ENCODE assay signal across 20 cellular contexts in genomic region chr10:7161484-7162283, GRCh38.
DNase-seq lines count a peak whose midpoint lies in the region; ATAC-seq and TF ChIP-seq lines count a peak whose summit lies in the region.
"Had no signal": no experiment of that assay in that cellular context is flagged by ENCODE, and none has a peak within 500 bp of the region (broad histone marks: within the 10 kb centered on the region; RNA-seq: fewer than 3 reads in every experiment).

No MANE protein-coding gene starts in this region.

- ATAC-seq in left lung (peak; percentile 79), HG03571 (IDR thresholded peaks at IDR 0.05; ENCODE audit: unreplicated experiment) (no peak)
- no peak for ATAC-seq in activated T-helper 17 cell treated with anti-CD3 and anti-CD28 coated beads, Interleukin-2, amount 50 U/mL, for 72 hours (replicated peaks)
- ATAC-seq: activated CD4-positive, CD25-positive, alpha-beta regulatory T cell treated with anti-CD3 and anti-CD28 coated beads, Interleukin-2, amount 50 U/mL, for 24 hours; natural killer cell treated with Interleukin-12 subunit alpha and Interleukin-12 subunit beta and Interleukin-15 and Interleukin-18, amount 100 ng/mL, for 72 hours had no signal

- no peak overlapping the region for H3K27ac Mint-ChIP-seq in activated T-helper 17 cell treated with anti-CD3 and anti-CD28 coated beads, Interleukin-2, amount 50 U/mL, for 72 hours
- H3K27ac Mint-ChIP-seq: activated naive CD8-positive, alpha-beta T cell treated with anti-CD3 and anti-CD28 coated beads for 36 hours; progenitor cell of endocrine pancreas had no signal

- H3K27ac ChIP-seq in fibroblast of lung (ENCODE audit: insufficient read depth, low read length) = no peak overlapping the region
- H3K27ac ChIP-seq in left lung = no peak overlapping the region
- H3K27ac ChIP-seq: vagina had no signal

- H3K4me2 ChIP-seq in fibroblast of lung (ENCODE audit: extremely low read depth, insufficient read depth, low read length) = peak overlapping the region; percentile 32

- H3K79me2 ChIP-seq in fibroblast of lung (ENCODE audit: control insufficient read depth, insufficient read depth, low read length) = no peaks in the 10 kb centered on the region

- H3K9ac ChIP-seq in fibroblast of lung (ENCODE audit: insufficient read depth, low read length) = no peak overlapping the region

- TF ChIP-seq CTCF in fibroblast of lung (conservative IDR thresholded peaks at IDR 0.05 in 1 of 2, IDR thresholded peaks at IDR 0.05 in 1 of 2; ENCODE audit: low read depth in 1 of 2, low read length in 2 of 2) = no peak
- TF ChIP-seq CTCF in left lung (IDR thresholded peaks at IDR 0.05) = no peak

- H3K9me3 ChIP-seq in fibroblast of lung (ENCODE audit: control insufficient read depth, insufficient read depth, low read depth, low read length) = no peaks in the 10 kb centered on the region
- no peaks in the 10 kb centered on the region for H3K9me3 ChIP-seq in left lung
- H3K9me3 ChIP-seq: vagina had no signal

- no peaks in the 10 kb centered on the region for H4K20me1 ChIP-seq in fibroblast of lung (ENCODE audit: control insufficient read depth, extremely low read depth, insufficient read depth, low read length)

- DNase-seq in G401 (ENCODE audit: low spot score) = peak; percentile 14
- DNase-seq in fibroblast of lung (ENCODE audit: low read depth in 2 of 2) = peak; percentile 28 to 49
- peak in 1 of 2 donors; percentile 63 for DNase-seq in left lung
- peak; percentile 14 for DNase-seq in stromal cell of bone marrow (ENCODE audit: low read depth)
- DNase-seq in activated CD4-positive, CD25-positive, alpha-beta regulatory T cell treated with anti-CD3 and anti-CD28 coated beads, Interleukin-2, amount 50 U/mL, for 72 hours = no peak
- DNase-seq in cerebellar nuclear complex (lab: John Stamatoyannopoulos, UW) = no peak
- DNase-seq: ACHN; activated naive CD8-positive, alpha-beta T cell treated with anti-CD3 and anti-CD28 coated beads for 36 hours; DMS 273 treated with DMSO at 0.1 percent for 48 hours; HCEC 1CT; mesendoderm; NCI-H1417 treated with DMSO at 0.1 percent for 48 hours; NCI-H526 treated with DMSO at 0.1 percent for 48 hours; stimulated activated CD4-positive, alpha-beta T cell treated with anti-CD3 and anti-CD28 coated beads, Interleukin-4, amount 100 ng/mL, for 24 hours had no signal

- no peaks in the 10 kb centered on the region for H3K27me3 ChIP-seq in fibroblast of lung (ENCODE audit: control insufficient read depth, insufficient read depth, low read length)
- H3K27me3 ChIP-seq in left lung = no peaks in the 10 kb centered on the region
- H3K27me3 ChIP-seq: vagina had no signal

- H3K36me3 ChIP-seq in fibroblast of lung (ENCODE audit: control insufficient read depth, insufficient read depth, low read length) = no peaks in the 10 kb centered on the region
- H3K36me3 ChIP-seq in left lung = peaks cover 0 to 37% of the 10 kb centered on the region in 2 donors

- H3K4me1 Mint-ChIP-seq in activated T-helper 17 cell treated with anti-CD3 and anti-CD28 coated beads, Interleukin-2, amount 50 U/mL, for 72 hours = peaks cover 14% of the 10 kb centered on the region

- in situ Hi-C loops in G401 (cut with HindIII; ENCODE audit: low sequenced_read_pairs) = no loop called here

- H3K4me1 ChIP-seq in fibroblast of lung (ENCODE audit: control insufficient read depth, extremely low read depth, insufficient read depth, low read length) = no peaks in the 10 kb centered on the region
- peaks cover 0 to 9% of the 10 kb centered on the region in 2 donors for H3K4me1 ChIP-seq in left lung
- H3K4me1 ChIP-seq: vagina had no signal

- H3K4me3 ChIP-seq in fibroblast of lung (replicated peaks in 1 of 4; ENCODE audit: control extremely low read depth in 1 of 4, insufficient read depth in 1 of 4, low read depth in 3 of 4, low read length in 4 of 4) = no peak overlapping the region
- no peak overlapping the region for H3K4me3 ChIP-seq in left lung
- H3K4me3 ChIP-seq: vagina had no signal

- no peaks in the 10 kb centered on the region for H3K9me3 Mint-ChIP-seq in activated T-helper 17 cell treated with anti-CD3 and anti-CD28 coated beads, Interleukin-2, amount 50 U/mL, for 72 hours
- H3K9me3 Mint-ChIP-seq: activated naive CD8-positive, alpha-beta T cell treated with anti-CD3 and anti-CD28 coated beads for 36 hours; natural killer cell treated with Interleukin-12 subunit alpha and Interleukin-12 subunit beta and Interleukin-15 and Interleukin-18, amount 100 ng/mL, for 72 hours had no signal

- peaks cover 73% of the 10 kb centered on the region for H3K36me3 Mint-ChIP-seq in activated T-helper 17 cell treated with anti-CD3 and anti-CD28 coated beads, Interleukin-2, amount 50 U/mL, for 72 hours (ENCODE audit: low read depth)

- intact Hi-C loops in left lung (cut with DNase I) = no loop called here

- no peak overlapping the region for H3K4me3 Mint-ChIP-seq in activated T-helper 17 cell treated with anti-CD3 and anti-CD28 coated beads, Interleukin-2, amount 50 U/mL, for 72 hours
- H3K4me3 Mint-ChIP-seq: activated naive CD8-positive, alpha-beta T cell treated with anti-CD3 and anti-CD28 coated beads for 36 hours; natural killer cell treated with Interleukin-12 subunit alpha and Interleukin-12 subunit beta and Interleukin-15 and Interleukin-18, amount 100 ng/mL, for 72 hours had no signal

- no peak overlapping the region for H2AFZ ChIP-seq in fibroblast of lung (ENCODE audit: low read length)

- no peaks in the 10 kb centered on the region for H3K27me3 Mint-ChIP-seq in activated T-helper 17 cell treated with anti-CD3 and anti-CD28 coated beads, Interleukin-2, amount 50 U/mL, for 72 hours
- H3K27me3 Mint-ChIP-seq: activated naive CD8-positive, alpha-beta T cell treated with anti-CD3 and anti-CD28 coated beads for 36 hours; natural killer cell treated with Interleukin-12 subunit alpha and Interleukin-12 subunit beta and Interleukin-15 and Interleukin-18, amount 100 ng/mL, for 72 hours had no signal

Comparison
In these comparisons a context has a peak if more than half of its experiments do, and no peak if none do; other contexts are left out.
1. DNase-seq: peak in G401 (single experiment), fibroblast of lung (2 of 2) and stromal cell of bone marrow (single experiment); none in activated CD4-positive, CD25-positive, alpha-beta regulatory T cell treated with anti-CD3 and anti-CD28 coated beads, Interleukin-2, amount 50 U/mL, for 72 hours (single experiment) and cerebellar nuclear complex (0 of 2).